1 cellular context compared by ENCODE assay signal in the genomic region with DNA sequence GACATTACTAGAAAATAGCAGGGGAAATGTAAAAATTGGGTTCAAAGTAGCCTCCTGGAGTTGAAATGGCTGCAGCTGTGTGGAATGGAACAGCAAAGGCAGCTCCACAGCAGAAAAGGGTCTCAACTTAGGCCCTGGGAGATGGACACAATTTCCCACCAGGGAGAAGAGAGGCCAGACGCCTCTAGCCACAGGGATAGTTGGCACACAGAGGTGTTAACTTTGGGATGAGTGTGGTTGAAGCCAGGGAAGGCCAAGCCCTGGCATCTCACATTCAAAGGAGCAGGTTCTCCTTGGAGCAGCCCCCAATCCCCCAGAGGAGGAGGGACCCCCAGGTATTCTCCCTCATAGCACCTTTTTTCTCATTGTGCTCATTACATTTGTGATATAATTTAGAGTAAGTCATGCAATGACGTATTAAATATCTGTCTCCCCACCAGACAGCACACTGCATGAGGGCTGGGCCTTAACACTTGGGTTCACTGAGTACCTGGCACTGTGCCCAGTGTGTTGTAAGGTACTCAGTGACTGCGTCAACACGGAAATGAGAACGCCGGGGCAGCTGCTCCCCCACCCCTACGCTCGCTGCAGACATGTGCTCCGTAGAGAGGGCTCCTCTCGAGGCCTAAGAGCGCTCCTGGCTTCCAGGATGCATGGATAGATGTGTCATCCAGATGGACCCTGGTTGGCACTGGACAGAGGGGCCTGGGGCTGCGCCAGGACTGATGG.
TF ChIP-seq lines count a peak whose summit lies in the region.

No MANE protein-coding gene starts in this region.

TF ChIP-seq in HepG2, 621 proteins besides CTCF, POLR2A, EP300 and RAD21 (continued from another document):
- TF ChIP-seq KDM2A (CRISPR knock-in tag; IDR thresholded peaks at IDR 0.05; ENCODE audit: borderline replicate concordance, low read depth) = peak; percentile 68; the same call in 1 of the 2 replicates
- peak; percentile 81 for TF ChIP-seq CREB1 (IDR thresholded peaks at IDR 0.05)
- no peak for TF ChIP-seq CREB1 (CRISPR knock-in tag; IDR thresholded peaks at IDR 0.05)
- peak; percentile 79 for TF ChIP-seq DNMT3B (CRISPR knock-in tag; conservative IDR thresholded peaks at IDR 0.05)
- no peak for TF ChIP-seq SIX4 (CRISPR knock-in tag; IDR thresholded peaks at IDR 0.05)
- 0 out of 2 replicates have a peak, but pooled peaks have one; percentile 40 for TF ChIP-seq ZNF232 (CRISPR knock-in tag; IDR thresholded peaks at IDR 0.05; ENCODE audit: borderline replicate concordance)
- no peak for TF ChIP-seq GABPA (IDR thresholded peaks at IDR 0.05; ENCODE audit: low read depth, low read length)
- TF ChIP-seq GABPA (CRISPR knock-in tag; IDR thresholded peaks at IDR 0.05; ENCODE audit: low read depth) = peak; percentile 63
- TF ChIP-seq KAT7 (CRISPR knock-in tag; IDR thresholded peaks at IDR 0.05; ENCODE audit: borderline replicate concordance) = no peak
- no peak for TF ChIP-seq KLF9 (CRISPR knock-in tag; IDR thresholded peaks at IDR 0.05; ENCODE audit: low read depth)
- TF ChIP-seq FOSL2 (CRISPR knock-in tag; IDR thresholded peaks at IDR 0.05) = peak; percentile 51
- TF ChIP-seq, protein P1, sequence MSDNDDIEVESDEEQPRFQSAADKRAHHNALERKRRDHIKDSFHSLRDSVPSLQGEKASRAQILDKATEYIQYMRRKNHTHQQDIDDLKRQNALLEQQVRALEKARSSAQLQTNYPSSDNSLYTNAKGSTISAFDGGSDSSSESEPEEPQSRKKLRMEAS (IDR thresholded peaks at IDR 0.05) = peak; percentile 86
- TF ChIP-seq MEF2D (CRISPR knock-in tag; IDR thresholded peaks at IDR 0.05) = 0 out of 2 replicates have a peak, but pooled peaks have one; percentile 40
- TF ChIP-seq FOXK1 (CRISPR knock-in tag; IDR thresholded peaks at IDR 0.05; ENCODE audit: borderline replicate concordance, low read depth) = peak; percentile 49; the same call in 1 of the 2 replicates
- no peak for TF ChIP-seq SRSF9 (IDR thresholded peaks at IDR 0.05; ENCODE audit: borderline replicate concordance, insufficient read depth, low read depth, low read length, poor library complexity, severe bottlenecking)
- peak; percentile 93 for TF ChIP-seq RNF2 (conservative IDR thresholded peaks at IDR 0.05; ENCODE audit: low read depth)
- TF ChIP-seq, protein P2, sequence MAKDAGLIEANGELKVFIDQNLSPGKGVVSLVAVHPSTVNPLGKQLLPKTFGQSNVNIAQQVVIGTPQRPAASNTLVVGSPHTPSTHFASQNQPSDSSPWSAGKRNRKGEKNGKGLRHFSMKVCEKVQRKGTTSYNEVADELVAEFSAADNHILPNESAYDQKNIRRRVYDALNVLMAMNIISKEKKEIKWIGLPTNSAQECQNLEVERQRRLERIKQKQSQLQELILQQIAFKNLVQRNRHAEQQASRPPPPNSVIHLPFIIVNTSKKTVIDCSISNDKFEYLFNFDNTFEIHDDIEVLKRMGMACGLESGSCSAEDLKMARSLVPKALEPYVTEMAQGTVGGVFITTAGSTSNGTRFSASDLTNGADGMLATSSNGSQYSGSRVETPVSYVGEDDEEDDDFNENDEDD (CRISPR knock-in tag; IDR thresholded peaks at IDR 0.05; ENCODE audit: borderline replicate concordance) = peak; percentile 84; the same call in 1 of the 2 replicates
- TF ChIP-seq ZSCAN30 (CRISPR knock-in tag; IDR thresholded peaks at IDR 0.05) = no peak
- TF ChIP-seq, protein P3, sequence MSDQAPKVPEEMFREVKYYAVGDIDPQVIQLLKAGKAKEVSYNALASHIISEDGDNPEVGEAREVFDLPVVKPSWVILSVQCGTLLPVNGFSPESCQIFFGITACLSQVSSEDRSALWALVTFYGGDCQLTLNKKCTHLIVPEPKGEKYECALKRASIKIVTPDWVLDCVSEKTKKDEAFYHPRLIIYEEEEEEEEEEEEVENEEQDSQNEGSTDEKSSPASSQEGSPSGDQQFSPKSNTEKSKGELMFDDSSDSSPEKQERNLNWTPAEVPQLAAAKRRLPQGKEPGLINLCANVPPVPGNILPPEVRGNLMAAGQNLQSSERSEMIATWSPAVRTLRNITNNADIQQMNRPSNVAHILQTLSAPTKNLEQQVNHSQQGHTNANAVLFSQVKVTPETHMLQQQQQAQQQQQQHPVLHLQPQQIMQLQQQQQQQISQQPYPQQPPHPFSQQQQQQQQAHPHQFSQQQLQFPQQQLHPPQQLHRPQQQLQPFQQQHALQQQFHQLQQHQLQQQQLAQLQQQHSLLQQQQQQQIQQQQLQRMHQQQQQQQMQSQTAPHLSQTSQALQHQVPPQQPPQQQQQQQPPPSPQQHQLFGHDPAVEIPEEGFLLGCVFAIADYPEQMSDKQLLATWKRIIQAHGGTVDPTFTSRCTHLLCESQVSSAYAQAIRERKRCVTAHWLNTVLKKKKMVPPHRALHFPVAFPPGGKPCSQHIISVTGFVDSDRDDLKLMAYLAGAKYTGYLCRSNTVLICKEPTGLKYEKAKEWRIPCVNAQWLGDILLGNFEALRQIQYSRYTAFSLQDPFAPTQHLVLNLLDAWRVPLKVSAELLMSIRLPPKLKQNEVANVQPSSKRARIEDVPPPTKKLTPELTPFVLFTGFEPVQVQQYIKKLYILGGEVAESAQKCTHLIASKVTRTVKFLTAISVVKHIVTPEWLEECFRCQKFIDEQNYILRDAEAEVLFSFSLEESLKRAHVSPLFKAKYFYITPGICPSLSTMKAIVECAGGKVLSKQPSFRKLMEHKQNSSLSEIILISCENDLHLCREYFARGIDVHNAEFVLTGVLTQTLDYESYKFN (CRISPR knock-in tag; conservative IDR thresholded peaks at IDR 0.05) = no peak
- peak; percentile 39; the same call in 1 of the 2 replicates for TF ChIP-seq NFKB2 (CRISPR knock-in tag; IDR thresholded peaks at IDR 0.05; ENCODE audit: borderline replicate concordance)
- TF ChIP-seq ATF1 (CRISPR knock-in tag; IDR thresholded peaks at IDR 0.05) = 0 out of 2 replicates have a peak, but pooled peaks have one; percentile 14
- TF ChIP-seq GABPB1 (CRISPR knock-in tag; IDR thresholded peaks at IDR 0.05) = peak; percentile 84
- TF ChIP-seq, protein P4, sequence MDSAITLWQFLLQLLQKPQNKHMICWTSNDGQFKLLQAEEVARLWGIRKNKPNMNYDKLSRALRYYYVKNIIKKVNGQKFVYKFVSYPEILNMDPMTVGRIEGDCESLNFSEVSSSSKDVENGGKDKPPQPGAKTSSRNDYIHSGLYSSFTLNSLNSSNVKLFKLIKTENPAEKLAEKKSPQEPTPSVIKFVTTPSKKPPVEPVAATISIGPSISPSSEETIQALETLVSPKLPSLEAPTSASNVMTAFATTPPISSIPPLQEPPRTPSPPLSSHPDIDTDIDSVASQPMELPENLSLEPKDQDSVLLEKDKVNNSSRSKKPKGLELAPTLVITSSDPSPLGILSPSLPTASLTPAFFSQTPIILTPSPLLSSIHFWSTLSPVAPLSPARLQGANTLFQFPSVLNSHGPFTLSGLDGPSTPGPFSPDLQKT (CRISPR knock-in tag; IDR thresholded peaks at IDR 0.05; ENCODE audit: borderline replicate concordance) = no peak
- no peak for TF ChIP-seq JUND (CRISPR knock-in tag; IDR thresholded peaks at IDR 0.05)
- TF ChIP-seq ZNF160 (CRISPR knock-in tag; IDR thresholded peaks at IDR 0.05) = 0 out of 2 replicates have a peak, but pooled peaks have one; percentile 26
- peak; percentile 48 for TF ChIP-seq SAP130 (CRISPR knock-in tag; IDR thresholded peaks at IDR 0.05; ENCODE audit: low read depth)
